Comparison of ENCODE assay signal across 1 cellular context in genomic region chr2:201232125-201232815, GRCh38.
TF ChIP-seq lines count a peak whose summit lies in the region.

No MANE protein-coding gene starts in this region.

TF ChIP-seq in GM23338, 12 proteins besides CTCF, POLR2A, EP300 and RAD21 (continued from another document):
- TF ChIP-seq ZNF462 (CRISPR knock-in tag; IDR thresholded peaks at IDR 0.05) (peak; percentile 99), ZNF331 (CRISPR knock-in tag; IDR thresholded peaks at IDR 0.05; ENCODE audit: low read depth) (peak; percentile 33; the same call in 1 of the 2 replicates), EZH2 (IDR thresholded peaks at IDR 0.05; ENCODE audit: low read depth, unreplicated experiment) (no peak), NANOG (IDR thresholded peaks at IDR 0.05; ENCODE audit: borderline replicate concordance) (no peak), POLR2AphosphoS5 (IDR thresholded peaks at IDR 0.05; ENCODE audit: low read depth) (no peak)
